In genomic region chr6:167177271-167177670, GRCh38 we compare ENCODE assay signal across 13 cellular contexts. TPM values are rescaled to one million over a fixed set of nuclear protein-coding genes. Genes with fewer than 3 reads are reported as not detected.
"Had no signal": no experiment of that assay in that cellular context is flagged by ENCODE, and none has a peak within 500 bp of the region (broad histone marks: within the 10 kb centered on the region; RNA-seq: fewer than 3 reads in every experiment).

No MANE protein-coding gene starts in this region.

RNA-seq across cellular contexts. Expression of gene GPR31, which starts 19.5 kb away (rescaled TPM):
- total RNA-seq: subcutaneous adipose tissue, suprapubic skin, temporal lobe, thoracic aorta, thyroid gland, tibial nerve, transverse colon, upper lobe of left lung, upper lobe of right lung, ureter, urinary bladder, uterus, vagina had no signal

RNA-seq across cellular contexts. Expression of gene CCR6, which starts 54.4 kb away (rescaled TPM):
- total RNA-seq: temporal lobe, thoracic aorta, tibial nerve, ureter, urinary bladder, uterus had no signal
